In genomic region chr11:37695283-37695682, GRCh38 we compare ENCODE assay signal across 2 cellular contexts.
TF ChIP-seq lines count a peak whose summit lies in the region.

No MANE protein-coding gene starts in this region.

TF ChIP-seq in A549, 52 proteins besides CTCF, POLR2A, EP300 and RAD21 (continued from another document):
- peak; percentile 82 for TF ChIP-seq ZFP36 (IDR thresholded peaks at IDR 0.05; ENCODE audit: borderline replicate concordance, partially characterized antibody)

TF ChIP-seq in K562, 482 proteins besides CTCF, POLR2A, EP300 and RAD21:
- TF ChIP-seq ZNF407 (IDR thresholded peaks at IDR 0.05; ENCODE audit: low read depth) (no peak), NCOR1 (IDR thresholded peaks at IDR 0.05) (no peak), ZFP36 (IDR thresholded peaks at IDR 0.05; ENCODE audit: low read depth, low read length, partially characterized antibody) (peak; percentile 70)
- TF ChIP-seq, protein P1, sequence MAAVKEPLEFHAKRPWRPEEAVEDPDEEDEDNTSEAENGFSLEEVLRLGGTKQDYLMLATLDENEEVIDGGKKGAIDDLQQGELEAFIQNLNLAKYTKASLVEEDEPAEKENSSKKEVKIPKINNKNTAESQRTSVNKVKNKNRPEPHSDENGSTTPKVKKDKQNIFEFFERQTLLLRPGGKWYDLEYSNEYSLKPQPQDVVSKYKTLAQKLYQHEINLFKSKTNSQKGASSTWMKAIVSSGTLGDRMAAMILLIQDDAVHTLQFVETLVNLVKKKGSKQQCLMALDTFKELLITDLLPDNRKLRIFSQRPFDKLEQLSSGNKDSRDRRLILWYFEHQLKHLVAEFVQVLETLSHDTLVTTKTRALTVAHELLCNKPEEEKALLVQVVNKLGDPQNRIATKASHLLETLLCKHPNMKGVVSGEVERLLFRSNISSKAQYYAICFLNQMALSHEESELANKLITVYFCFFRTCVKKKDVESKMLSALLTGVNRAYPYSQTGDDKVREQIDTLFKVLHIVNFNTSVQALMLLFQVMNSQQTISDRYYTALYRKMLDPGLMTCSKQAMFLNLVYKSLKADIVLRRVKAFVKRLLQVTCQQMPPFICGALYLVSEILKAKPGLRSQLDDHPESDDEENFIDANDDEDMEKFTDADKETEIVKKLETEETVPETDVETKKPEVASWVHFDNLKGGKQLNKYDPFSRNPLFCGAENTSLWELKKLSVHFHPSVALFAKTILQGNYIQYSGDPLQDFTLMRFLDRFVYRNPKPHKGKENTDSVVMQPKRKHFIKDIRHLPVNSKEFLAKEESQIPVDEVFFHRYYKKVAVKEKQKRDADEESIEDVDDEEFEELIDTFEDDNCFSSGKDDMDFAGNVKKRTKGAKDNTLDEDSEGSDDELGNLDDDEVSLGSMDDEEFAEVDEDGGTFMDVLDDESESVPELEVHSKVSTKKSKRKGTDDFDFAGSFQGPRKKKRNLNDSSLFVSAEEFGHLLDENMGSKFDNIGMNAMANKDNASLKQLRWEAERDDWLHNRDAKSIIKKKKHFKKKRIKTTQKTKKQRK (IDR thresholded peaks at IDR 0.05; ENCODE audit: borderline replicate concordance, low read depth, low read length) = peak; percentile 27; the same call in 1 of the 2 replicates
